Comparison of ENCODE assay signal across 8 cellular contexts in genomic region chr1:148388260-148389026, GRCh38.
DNase-seq lines count a peak whose midpoint lies in the region; ATAC-seq and TF ChIP-seq lines count a peak whose summit lies in the region.

No MANE protein-coding gene starts in this region.

- POLR2A ChIA-PET in GM10248 (lab: Yijun Ruan, JAX): interaction anchor here (1.0 to 1.7 kb wide), 5 partner anchors 15 to 1304 kb away, joined by 3 to 12 read pairs (median 6); no protein-coding TSS in a partner anchor

- no peaks in the 10 kb centered on the region for H3K9me3 ChIP-seq in OCI-LY1 (ENCODE audit: low read length)
- H3K9me3 ChIP-seq in mucosa of rectum (ENCODE audit: control insufficient read depth in 2 of 2, low read length in 2 of 2): no peaks in the 10 kb centered on the region

- H3K36me3 ChIP-seq in OCI-LY1 (ENCODE audit: insufficient read depth, low read length) (no peaks in the 10 kb centered on the region), mucosa of rectum (ENCODE audit: control insufficient read depth in 2 of 2, insufficient read depth in 2 of 2, low read length in 2 of 2) (no peaks in the 10 kb centered on the region)

- no peak for TF ChIP-seq CTCF in GM10248 (IDR thresholded peaks at IDR 0.05; ENCODE audit: control extremely low read depth, extremely low read depth, low read depth, missing control alignments)
- no peak for TF ChIP-seq CTCF in OCI-LY1 (IDR thresholded peaks at IDR 0.05; ENCODE audit: low read length)

- H2AFZ ChIP-seq in OCI-LY1 (ENCODE audit: low read length): peak overlapping the region; percentile 81

- H3K4me3 ChIP-seq in OCI-LY1 (ENCODE audit: low read depth, low read length, poor library complexity, severe bottlenecking) (peak overlapping the region; percentile 63), mucosa of rectum (ENCODE audit: low read length in 2 of 2) (peak overlapping the region; percentile 68 to 81)

- H3K27ac ChIP-seq in OCI-LY1 (ENCODE audit: low read depth, low read length, poor library complexity, severe bottlenecking): peak overlapping the region; percentile 85
- H3K27ac ChIP-seq in mucosa of rectum (ENCODE audit: low read depth in 2 of 2, low read length in 2 of 2): peak overlapping the region; percentile 90 to 91

- H3K4me1 ChIP-seq in OCI-LY1 (ENCODE audit: insufficient read depth, low read length, severe bottlenecking): peaks cover 38% of the 10 kb centered on the region
- H3K4me1 ChIP-seq in mucosa of rectum (ENCODE audit: control insufficient read depth in 2 of 2, insufficient read depth in 2 of 2, low read length in 2 of 2): peaks cover 4 to 8% of the 10 kb centered on the region in 2 donors

- H3F3A ChIP-seq in OCI-LY1 (ENCODE audit: insufficient read depth, low read length): no peaks in the 10 kb centered on the region; the same call in 1 of the 2 replicates

- no peaks in the 10 kb centered on the region for H4K20me1 ChIP-seq in OCI-LY1 (ENCODE audit: insufficient read depth, low read length)

- H3K79me2 ChIP-seq in OCI-LY1 (ENCODE audit: insufficient read depth, low read length): no peaks in the 10 kb centered on the region

- peak; percentile 84 for DNase-seq in GM10248 (ENCODE audit: extremely low spot score)
- peak; percentile 93 to 94 for DNase-seq in activated T-cell treated with anti-CD3 and anti-CD28 coated beads, Interleukin-2, amount 50 U/mL, for 48 hours
- DNase-seq in stimulated activated CD8-positive, alpha-beta memory T cell treated with anti-CD3 and anti-CD28 coated beads, Interleukin-4, amount 100 ng/mL, for 1 hour (ENCODE audit: low read depth in 2 of 2, low spot score in 1 of 2): peak; percentile 60 to 81
- no peak for DNase-seq in cortex of kidney (lab: John Stamatoyannopoulos, UW)

- H3K4me2 ChIP-seq in OCI-LY1 (ENCODE audit: low read length): peak overlapping the region; percentile 81

- peak overlapping the region; percentile 68 for H3K9ac ChIP-seq in OCI-LY1 (ENCODE audit: low read length)
- peak overlapping the region; percentile 71 to 83 for H3K9ac ChIP-seq in mucosa of rectum (ENCODE audit: low read depth in 1 of 2, low read length in 2 of 2)

- no peaks in the 10 kb centered on the region for H3K9me2 ChIP-seq in OCI-LY1 (ENCODE audit: low read depth, low read length)

- CTCF ChIA-PET in GM10248 (lab: Yijun Ruan, JAX): interaction anchor here (1.3 to 1.5 kb wide), 2 partner anchors 14 to 17 kb away, joined by 3 to 7 read pairs; no protein-coding TSS in a partner anchor

- ATAC-seq in HG02981 (IDR thresholded peaks at IDR 0.05; ENCODE audit: unreplicated experiment) (peak; percentile 68), esophagus mucosa (peak; percentile 88)

- H3K27me3 ChIP-seq in OCI-LY1 (ENCODE audit: insufficient read depth, low read length) (no peaks in the 10 kb centered on the region), mucosa of rectum (ENCODE audit: control insufficient read depth in 2 of 2, insufficient read depth in 2 of 2, low read length in 2 of 2) (no peaks in the 10 kb centered on the region)
